ENCODE assay signal across 1 cellular context in genomic region chr1:55277377-55278130, GRCh38.
TF ChIP-seq lines count a peak whose summit lies in the region.

No MANE protein-coding gene starts in this region.

TF ChIP-seq in K562, 482 proteins besides CTCF, POLR2A, EP300 and RAD21 (continued from another document and continues in another):
- TF ChIP-seq MITF (IDR thresholded peaks at IDR 0.05) = no peak
- no peak for TF ChIP-seq HNRNPUL1 (IDR thresholded peaks at IDR 0.05; ENCODE audit: low read length)
- TF ChIP-seq, protein P1, sequence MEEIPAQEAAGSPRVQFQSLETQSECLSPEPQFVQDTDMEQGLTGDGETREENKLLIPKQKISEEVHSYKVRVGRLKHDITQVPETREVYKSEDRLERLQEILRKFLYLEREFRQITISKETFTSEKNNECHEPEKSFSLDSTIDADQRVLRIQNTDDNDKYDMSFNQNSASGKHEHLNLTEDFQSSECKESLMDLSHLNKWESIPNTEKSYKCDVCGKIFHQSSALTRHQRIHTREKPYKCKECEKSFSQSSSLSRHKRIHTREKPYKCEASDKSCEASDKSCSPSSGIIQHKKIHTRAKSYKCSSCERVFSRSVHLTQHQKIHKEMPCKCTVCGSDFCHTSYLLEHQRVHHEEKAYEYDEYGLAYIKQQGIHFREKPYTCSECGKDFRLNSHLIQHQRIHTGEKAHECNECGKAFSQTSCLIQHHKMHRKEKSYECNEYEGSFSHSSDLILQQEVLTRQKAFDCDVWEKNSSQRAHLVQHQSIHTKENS (CRISPR knock-in tag; IDR thresholded peaks at IDR 0.05) = no peak
- TF ChIP-seq PURB (CRISPR knock-in tag; IDR thresholded peaks at IDR 0.05; ENCODE audit: low read depth) = no peak
- no peak for TF ChIP-seq RBM17 (IDR thresholded peaks at IDR 0.05; ENCODE audit: borderline replicate concordance, low read depth, low read length)
- TF ChIP-seq, protein P2, sequence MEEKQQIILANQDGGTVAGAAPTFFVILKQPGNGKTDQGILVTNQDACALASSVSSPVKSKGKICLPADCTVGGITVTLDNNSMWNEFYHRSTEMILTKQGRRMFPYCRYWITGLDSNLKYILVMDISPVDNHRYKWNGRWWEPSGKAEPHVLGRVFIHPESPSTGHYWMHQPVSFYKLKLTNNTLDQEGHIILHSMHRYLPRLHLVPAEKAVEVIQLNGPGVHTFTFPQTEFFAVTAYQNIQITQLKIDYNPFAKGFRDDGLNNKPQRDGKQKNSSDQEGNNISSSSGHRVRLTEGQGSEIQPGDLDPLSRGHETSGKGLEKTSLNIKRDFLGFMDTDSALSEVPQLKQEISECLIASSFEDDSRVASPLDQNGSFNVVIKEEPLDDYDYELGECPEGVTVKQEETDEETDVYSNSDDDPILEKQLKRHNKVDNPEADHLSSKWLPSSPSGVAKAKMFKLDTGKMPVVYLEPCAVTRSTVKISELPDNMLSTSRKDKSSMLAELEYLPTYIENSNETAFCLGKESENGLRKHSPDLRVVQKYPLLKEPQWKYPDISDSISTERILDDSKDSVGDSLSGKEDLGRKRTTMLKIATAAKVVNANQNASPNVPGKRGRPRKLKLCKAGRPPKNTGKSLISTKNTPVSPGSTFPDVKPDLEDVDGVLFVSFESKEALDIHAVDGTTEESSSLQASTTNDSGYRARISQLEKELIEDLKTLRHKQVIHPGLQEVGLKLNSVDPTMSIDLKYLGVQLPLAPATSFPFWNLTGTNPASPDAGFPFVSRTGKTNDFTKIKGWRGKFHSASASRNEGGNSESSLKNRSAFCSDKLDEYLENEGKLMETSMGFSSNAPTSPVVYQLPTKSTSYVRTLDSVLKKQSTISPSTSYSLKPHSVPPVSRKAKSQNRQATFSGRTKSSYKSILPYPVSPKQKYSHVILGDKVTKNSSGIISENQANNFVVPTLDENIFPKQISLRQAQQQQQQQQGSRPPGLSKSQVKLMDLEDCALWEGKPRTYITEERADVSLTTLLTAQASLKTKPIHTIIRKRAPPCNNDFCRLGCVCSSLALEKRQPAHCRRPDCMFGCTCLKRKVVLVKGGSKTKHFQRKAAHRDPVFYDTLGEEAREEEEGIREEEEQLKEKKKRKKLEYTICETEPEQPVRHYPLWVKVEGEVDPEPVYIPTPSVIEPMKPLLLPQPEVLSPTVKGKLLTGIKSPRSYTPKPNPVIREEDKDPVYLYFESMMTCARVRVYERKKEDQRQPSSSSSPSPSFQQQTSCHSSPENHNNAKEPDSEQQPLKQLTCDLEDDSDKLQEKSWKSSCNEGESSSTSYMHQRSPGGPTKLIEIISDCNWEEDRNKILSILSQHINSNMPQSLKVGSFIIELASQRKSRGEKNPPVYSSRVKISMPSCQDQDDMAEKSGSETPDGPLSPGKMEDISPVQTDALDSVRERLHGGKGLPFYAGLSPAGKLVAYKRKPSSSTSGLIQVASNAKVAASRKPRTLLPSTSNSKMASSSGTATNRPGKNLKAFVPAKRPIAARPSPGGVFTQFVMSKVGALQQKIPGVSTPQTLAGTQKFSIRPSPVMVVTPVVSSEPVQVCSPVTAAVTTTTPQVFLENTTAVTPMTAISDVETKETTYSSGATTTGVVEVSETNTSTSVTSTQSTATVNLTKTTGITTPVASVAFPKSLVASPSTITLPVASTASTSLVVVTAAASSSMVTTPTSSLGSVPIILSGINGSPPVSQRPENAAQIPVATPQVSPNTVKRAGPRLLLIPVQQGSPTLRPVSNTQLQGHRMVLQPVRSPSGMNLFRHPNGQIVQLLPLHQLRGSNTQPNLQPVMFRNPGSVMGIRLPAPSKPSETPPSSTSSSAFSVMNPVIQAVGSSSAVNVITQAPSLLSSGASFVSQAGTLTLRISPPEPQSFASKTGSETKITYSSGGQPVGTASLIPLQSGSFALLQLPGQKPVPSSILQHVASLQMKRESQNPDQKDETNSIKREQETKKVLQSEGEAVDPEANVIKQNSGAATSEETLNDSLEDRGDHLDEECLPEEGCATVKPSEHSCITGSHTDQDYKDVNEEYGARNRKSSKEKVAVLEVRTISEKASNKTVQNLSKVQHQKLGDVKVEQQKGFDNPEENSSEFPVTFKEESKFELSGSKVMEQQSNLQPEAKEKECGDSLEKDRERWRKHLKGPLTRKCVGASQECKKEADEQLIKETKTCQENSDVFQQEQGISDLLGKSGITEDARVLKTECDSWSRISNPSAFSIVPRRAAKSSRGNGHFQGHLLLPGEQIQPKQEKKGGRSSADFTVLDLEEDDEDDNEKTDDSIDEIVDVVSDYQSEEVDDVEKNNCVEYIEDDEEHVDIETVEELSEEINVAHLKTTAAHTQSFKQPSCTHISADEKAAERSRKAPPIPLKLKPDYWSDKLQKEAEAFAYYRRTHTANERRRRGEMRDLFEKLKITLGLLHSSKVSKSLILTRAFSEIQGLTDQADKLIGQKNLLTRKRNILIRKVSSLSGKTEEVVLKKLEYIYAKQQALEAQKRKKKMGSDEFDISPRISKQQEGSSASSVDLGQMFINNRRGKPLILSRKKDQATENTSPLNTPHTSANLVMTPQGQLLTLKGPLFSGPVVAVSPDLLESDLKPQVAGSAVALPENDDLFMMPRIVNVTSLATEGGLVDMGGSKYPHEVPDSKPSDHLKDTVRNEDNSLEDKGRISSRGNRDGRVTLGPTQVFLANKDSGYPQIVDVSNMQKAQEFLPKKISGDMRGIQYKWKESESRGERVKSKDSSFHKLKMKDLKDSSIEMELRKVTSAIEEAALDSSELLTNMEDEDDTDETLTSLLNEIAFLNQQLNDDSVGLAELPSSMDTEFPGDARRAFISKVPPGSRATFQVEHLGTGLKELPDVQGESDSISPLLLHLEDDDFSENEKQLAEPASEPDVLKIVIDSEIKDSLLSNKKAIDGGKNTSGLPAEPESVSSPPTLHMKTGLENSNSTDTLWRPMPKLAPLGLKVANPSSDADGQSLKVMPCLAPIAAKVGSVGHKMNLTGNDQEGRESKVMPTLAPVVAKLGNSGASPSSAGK (IDR thresholded peaks at IDR 0.05) = peak; percentile 76
- peak; percentile 22; the same call in 1 of the 2 replicates for TF ChIP-seq MYC (IDR thresholded peaks at IDR 0.05; ENCODE audit: low read depth, low read length)
- TF ChIP-seq MYC (CRISPR knock-in tag; IDR thresholded peaks at IDR 0.05; ENCODE audit: borderline replicate concordance, low read depth) = no peak
- no peak for TF ChIP-seq ZBTB2 (IDR thresholded peaks at IDR 0.05)
- TF ChIP-seq TSC22D4 (tag; IDR thresholded peaks at IDR 0.05) = no peak
- TF ChIP-seq ZNF780A (CRISPR knock-in tag; IDR thresholded peaks at IDR 0.05) = no peak
- TF ChIP-seq DPF2 (IDR thresholded peaks at IDR 0.05) = peak; percentile 71
- TF ChIP-seq HNRNPH1 (optimal IDR thresholded peaks at IDR 0.05; ENCODE audit: low read depth, low read length) = no peak
- TF ChIP-seq, protein P3, sequence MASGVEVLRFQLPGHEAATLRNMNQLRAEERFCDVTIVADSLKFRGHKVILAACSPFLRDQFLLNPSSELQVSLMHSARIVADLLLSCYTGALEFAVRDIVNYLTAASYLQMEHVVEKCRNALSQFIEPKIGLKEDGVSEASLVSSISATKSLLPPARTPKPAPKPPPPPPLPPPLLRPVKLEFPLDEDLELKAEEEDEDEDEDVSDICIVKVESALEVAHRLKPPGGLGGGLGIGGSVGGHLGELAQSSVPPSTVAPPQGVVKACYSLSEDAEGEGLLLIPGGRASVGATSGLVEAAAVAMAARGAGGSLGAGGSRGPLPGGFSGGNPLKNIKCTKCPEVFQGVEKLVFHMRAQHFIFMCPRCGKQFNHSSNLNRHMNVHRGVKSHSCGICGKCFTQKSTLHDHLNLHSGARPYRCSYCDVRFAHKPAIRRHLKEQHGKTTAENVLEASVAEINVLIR (CRISPR knock-in tag; IDR thresholded peaks at IDR 0.05) = no peak
- TF ChIP-seq ZNF12 (CRISPR knock-in tag; IDR thresholded peaks at IDR 0.05) = no peak
- TF ChIP-seq PHB2 (IDR thresholded peaks at IDR 0.05; ENCODE audit: low read depth) = no peak
- TF ChIP-seq KDM2B (CRISPR knock-in tag; IDR thresholded peaks at IDR 0.05) = no peak
- TF ChIP-seq, protein P4, sequence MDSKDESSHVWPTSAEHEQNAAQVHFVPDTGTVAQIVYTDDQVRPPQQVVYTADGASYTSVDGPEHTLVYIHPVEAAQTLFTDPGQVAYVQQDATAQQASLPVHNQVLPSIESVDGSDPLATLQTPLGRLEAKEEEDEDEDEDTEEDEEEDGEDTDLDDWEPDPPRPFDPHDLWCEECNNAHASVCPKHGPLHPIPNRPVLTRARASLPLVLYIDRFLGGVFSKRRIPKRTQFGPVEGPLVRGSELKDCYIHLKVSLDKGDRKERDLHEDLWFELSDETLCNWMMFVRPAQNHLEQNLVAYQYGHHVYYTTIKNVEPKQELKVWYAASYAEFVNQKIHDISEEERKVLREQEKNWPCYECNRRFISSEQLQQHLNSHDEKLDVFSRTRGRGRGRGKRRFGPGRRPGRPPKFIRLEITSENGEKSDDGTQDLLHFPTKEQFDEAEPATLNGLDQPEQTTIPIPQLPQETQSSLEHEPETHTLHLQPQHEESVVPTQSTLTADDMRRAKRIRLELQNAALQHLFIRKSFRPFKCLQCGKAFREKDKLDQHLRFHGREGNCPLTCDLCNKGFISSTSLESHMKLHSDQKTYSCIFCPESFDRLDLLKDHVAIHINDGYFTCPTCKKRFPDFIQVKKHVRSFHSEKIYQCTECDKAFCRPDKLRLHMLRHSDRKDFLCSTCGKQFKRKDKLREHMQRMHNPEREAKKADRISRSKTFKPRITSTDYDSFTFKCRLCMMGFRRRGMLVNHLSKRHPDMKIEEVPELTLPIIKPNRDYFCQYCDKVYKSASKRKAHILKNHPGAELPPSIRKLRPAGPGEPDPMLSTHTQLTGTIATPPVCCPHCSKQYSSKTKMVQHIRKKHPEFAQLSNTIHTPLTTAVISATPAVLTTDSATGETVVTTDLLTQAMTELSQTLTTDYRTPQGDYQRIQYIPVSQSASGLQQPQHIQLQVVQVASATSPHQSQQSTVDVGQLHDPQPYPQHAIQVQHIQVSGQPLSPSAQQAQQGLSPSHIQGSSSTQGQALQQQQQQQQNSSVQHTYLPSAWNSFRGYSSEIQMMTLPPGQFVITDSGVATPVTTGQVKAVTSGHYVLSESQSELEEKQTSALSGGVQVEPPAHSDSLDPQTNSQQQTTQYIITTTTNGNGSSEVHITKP (IDR thresholded peaks at IDR 0.05; ENCODE audit: partially characterized antibody) = peak; percentile 4
- TF ChIP-seq ZZZ3 (IDR thresholded peaks at IDR 0.05) = no peak
- TF ChIP-seq, protein P5, sequence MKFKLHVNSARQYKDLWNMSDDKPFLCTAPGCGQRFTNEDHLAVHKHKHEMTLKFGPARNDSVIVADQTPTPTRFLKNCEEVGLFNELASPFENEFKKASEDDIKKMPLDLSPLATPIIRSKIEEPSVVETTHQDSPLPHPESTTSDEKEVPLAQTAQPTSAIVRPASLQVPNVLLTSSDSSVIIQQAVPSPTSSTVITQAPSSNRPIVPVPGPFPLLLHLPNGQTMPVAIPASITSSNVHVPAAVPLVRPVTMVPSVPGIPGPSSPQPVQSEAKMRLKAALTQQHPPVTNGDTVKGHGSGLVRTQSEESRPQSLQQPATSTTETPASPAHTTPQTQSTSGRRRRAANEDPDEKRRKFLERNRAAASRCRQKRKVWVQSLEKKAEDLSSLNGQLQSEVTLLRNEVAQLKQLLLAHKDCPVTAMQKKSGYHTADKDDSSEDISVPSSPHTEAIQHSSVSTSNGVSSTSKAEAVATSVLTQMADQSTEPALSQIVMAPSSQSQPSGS (CRISPR knock-in tag; IDR thresholded peaks at IDR 0.05) = no peak
- TF ChIP-seq THAP7 (CRISPR knock-in tag; IDR thresholded peaks at IDR 0.05) = no peak
- TF ChIP-seq NR3C1 (CRISPR knock-in tag; IDR thresholded peaks at IDR 0.05) = no peak
- TF ChIP-seq MLLT1 (IDR thresholded peaks at IDR 0.05) = no peak
- no peak for TF ChIP-seq SIX5 (IDR thresholded peaks at IDR 0.05; ENCODE audit: borderline replicate concordance in 1 of 2, insufficient read depth in 1 of 2, low read depth in 1 of 2, low read length in 2 of 2)
- no peak for TF ChIP-seq KAT8 (IDR thresholded peaks at IDR 0.05; ENCODE audit: low read depth)
- TF ChIP-seq NR1H2 (CRISPR knock-in tag; IDR thresholded peaks at IDR 0.05) = no peak
- TF ChIP-seq DDX20 (tag; IDR thresholded peaks at IDR 0.05; ENCODE audit: low read depth) = no peak
